ENCODE assay signal across 19 cellular contexts in the genomic region with DNA sequence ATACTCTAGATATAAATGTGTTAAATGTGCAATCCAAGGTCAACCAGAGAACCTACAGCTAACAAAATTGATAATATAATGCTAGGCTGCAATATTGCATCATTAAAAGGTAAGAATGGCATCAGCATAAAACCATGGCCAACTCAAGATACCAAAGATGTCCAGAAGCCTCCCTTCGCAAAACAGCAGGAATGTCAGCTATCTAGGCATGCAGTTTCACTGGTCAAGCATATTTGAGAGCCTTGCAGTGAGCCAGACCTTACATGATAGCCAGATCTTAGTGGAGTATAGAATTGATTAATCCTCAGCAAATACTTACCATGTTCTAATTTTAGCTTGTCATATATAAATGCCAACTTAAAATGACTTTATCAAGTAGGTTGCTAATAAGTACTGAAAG.
DNase-seq lines count a peak whose midpoint lies in the region; TF ChIP-seq lines count a peak whose summit lies in the region.
"Had no signal": no experiment of that assay in that cellular context is flagged by ENCODE, and none has a peak within 500 bp of the region (broad histone marks: within the 10 kb centered on the region; RNA-seq: fewer than 3 reads in every experiment).

No MANE protein-coding gene starts in this region.

- peak; percentile 38 for DNase-seq in EH (ENCODE audit: low read depth)
- DNase-seq in amniotic epithelial cell (ENCODE audit: low read depth): peak; percentile 19
- peak; percentile 16 for DNase-seq in fibroblast of pulmonary artery (ENCODE audit: low read depth)
- DNase-seq in renal cortical epithelial cell (ENCODE audit: low read depth): peak; percentile 16
- DNase-seq in osteocyte (ENCODE audit: extremely low spot score, unreplicated experiment): no peak
- DNase-seq in activated CD8-positive, alpha-beta memory T cell treated with anti-CD3 and anti-CD28 coated beads, Interleukin-2, amount 50 U/mL, for 4 hours: no peak
- DNase-seq in NCI-H510A (lab: John Stamatoyannopoulos, UW): no peak
- DNase-seq: DMS153, GDM1, H9, HFFc6, KG1, NCI-H1092, NCI-H1436 treated with DMSO at 0.1 percent for 48 hours, NCI-H2029 treated with DMSO at 0.1 percent for 48 hours, NCI-H345, NCI-H524 treated with DMSO at 0.1 percent for 48 hours, NCI-H82 had no signal

- no peak overlapping the region for H3K4me3 Mint-ChIP-seq in osteocyte (ENCODE audit: unreplicated experiment)
- H3K4me3 Mint-ChIP-seq: CD4-positive, CD25-positive, alpha-beta regulatory T cell; H9; HFFc6 had no signal

- no peak overlapping the region for H3K27ac Mint-ChIP-seq in osteocyte (ENCODE audit: unreplicated experiment)
- H3K27ac Mint-ChIP-seq: CD4-positive, CD25-positive, alpha-beta regulatory T cell; H9; HFFc6 had no signal

- peaks cover 6% of the 10 kb centered on the region for H3K4me1 Mint-ChIP-seq in osteocyte (ENCODE audit: unreplicated experiment)
- H3K4me1 Mint-ChIP-seq: H9 had no signal

- no peaks in the 10 kb centered on the region for H3K27me3 Mint-ChIP-seq in osteocyte (ENCODE audit: unreplicated experiment)
- H3K27me3 Mint-ChIP-seq: CD4-positive, CD25-positive, alpha-beta regulatory T cell had no signal

- no peak for TF ChIP-seq CTCF in fibroblast of pulmonary artery (IDR thresholded peaks at IDR 0.05; ENCODE audit: low read length, missing control alignments)
- no peak for TF ChIP-seq CTCF in osteocyte (IDR thresholded peaks at IDR 0.05)

- H3K4me3 ChIP-seq in fibroblast of pulmonary artery (replicated peaks; ENCODE audit: low read depth, low read length): no peak overlapping the region

- H3K36me3 Mint-ChIP-seq in osteocyte (ENCODE audit: unreplicated experiment): peaks cover 30% of the 10 kb centered on the region

- H3K9me3 Mint-ChIP-seq in osteocyte (ENCODE audit: unreplicated experiment): peaks cover 17% of the 10 kb centered on the region

Comparison
In these comparisons a context has a peak if more than half of its experiments do, and no peak if none do; other contexts are left out.
1. DNase-seq: peak in EH (single experiment), amniotic epithelial cell (single experiment), fibroblast of pulmonary artery (single experiment) and renal cortical epithelial cell (single experiment); none in osteocyte (single experiment), activated CD8-positive, alpha-beta memory T cell treated with anti-CD3 and anti-CD28 coated beads, Interleukin-2, amount 50 U/mL, for 4 hours (single experiment) and NCI-H510A (single experiment).